1 cellular context compared by ENCODE assay signal in genomic region chr21:37244506-37245083, GRCh38.
TF ChIP-seq lines count a peak whose summit lies in the region.

No MANE protein-coding gene starts in this region.

TF ChIP-seq in WTC11, 78 proteins besides CTCF, POLR2A, EP300 and RAD21 (continued from another document):
- TF ChIP-seq STAT6 (CRISPR knock-in tag; conservative IDR thresholded peaks at IDR 0.05; ENCODE audit: low read depth) (no peak), ELF4 (CRISPR knock-in tag; IDR thresholded peaks at IDR 0.05; ENCODE audit: low read depth) (no peak), AFF4 (CRISPR knock-in tag; IDR thresholded peaks at IDR 0.05; ENCODE audit: borderline replicate concordance) (no peak), GRHL2 (CRISPR knock-in tag; IDR thresholded peaks at IDR 0.05; ENCODE audit: insufficient replicate concordance, severe bottlenecking) (no peak), SOX15 (CRISPR knock-in tag; IDR thresholded peaks at IDR 0.05) (no peak), FOXJ3 (CRISPR knock-in tag; IDR thresholded peaks at IDR 0.05; ENCODE audit: borderline replicate concordance) (no peak)
TF ChIP-seq in WTC11: peak in this region for 0.
